In genomic region chr11:134223066-134223465, GRCh38 we compare ENCODE assay signal across 8 cellular contexts. TPM values are rescaled to one million over a fixed set of nuclear protein-coding genes. Genes with fewer than 3 reads are reported as not detected.
A peak's percentile ranks its signal among the peaks of the same experiment; 100 is the strongest.
DNase-seq lines count a peak whose midpoint lies in the region; ATAC-seq and TF ChIP-seq lines count a peak whose summit lies in the region.

No MANE protein-coding gene starts in this region.

- peak overlapping the region; percentile 94 to 97 (median 96) for H3K4me3 Mint-ChIP-seq in T-cell

- CTCF ChIA-PET in T-cell (lab: Charles Lee): interaction anchor here (0.5 to 1.8 kb wide), 3 partner anchors 10 to 82 kb away, joined by 3 to 5 read pairs (median 3); partner anchors contain the start of gene ACAD8 (in 1 of the 2)

- DNase-seq in NCI-H1417 (lab: John Stamatoyannopoulos, UW): peak; percentile 5 to 66 (median 47)
- DNase-seq in NCI-H1417 treated with DMSO at 0.1 percent for 48 hours (lab: John Stamatoyannopoulos, UW): no peak
- peak in 1 of 34 experiments; percentile 2 for DNase-seq in T-cell
- no peak for DNase-seq in foreskin fibroblast
- DNase-seq in stimulated activated CD8-positive, alpha-beta memory T cell treated with anti-CD3 and anti-CD28 coated beads, Interleukin-4, amount 100 ng/mL, for 48 hours: peak; percentile 35
- DNase-seq in HuH-7.5 (ENCODE audit: low spot score): no peak

- TF ChIP-seq CTCF in foreskin fibroblast (IDR thresholded peaks at IDR 0.05; ENCODE audit: low read depth, low read length): no peak

- H3K9me3 Mint-ChIP-seq in T-cell: no peaks in the 10 kb centered on the region

- ATAC-seq in T-cell (replicated peaks in 1 of 4): no peak
- no peak for ATAC-seq in GM18511 (IDR thresholded peaks at IDR 0.05; ENCODE audit: unreplicated experiment)
- no peak for ATAC-seq in GM19023 (IDR thresholded peaks at IDR 0.05; ENCODE audit: unreplicated experiment)

- peaks cover 25% of the 10 kb centered on the region for H3K36me3 Mint-ChIP-seq in T-cell

- peaks cover 0 to 1% of the 10 kb centered on the region in 2 donors for H3K27me3 Mint-ChIP-seq in T-cell

- POLR2A ChIA-PET in T-cell (lab: Charles Lee): interaction anchor here in 1 of 2 donors (2.0 kb wide), 1 partner anchor 31 kb away, joined by 9 read pairs; the partner anchor contains the start of gene ACAD8

- H3K4me3 ChIP-seq in foreskin fibroblast (ENCODE audit: low read depth in 1 of 2, low read length in 2 of 2): peak overlapping the region; percentile 92 to 97

- H3K4me1 Mint-ChIP-seq in T-cell: peaks cover 54 to 70% (median 65%) of the 10 kb centered on the region in 3 donors

- peak overlapping the region; percentile 77 to 83 for H3K27ac Mint-ChIP-seq in T-cell

RNA-seq across cellular contexts. Expression of gene NCAPD3, which starts 0.7 kb away (rescaled TPM):
- total RNA-seq in T-cell: 10 to 100 TPM; 33.7 to 41.9 (median 36.8) TPM

RNA-seq across cellular contexts. Expression of gene VPS26B, which starts 1.4 kb away (rescaled TPM):
- total RNA-seq in T-cell: 10 to 100 TPM; 60.3 to 65.1 (median 62.7) TPM

RNA-seq across cellular contexts. Expression of gene THYN1, which starts 30.1 kb away (rescaled TPM):
- total RNA-seq in T-cell: 10 to 100 TPM; 37.5 to 57.6 (median 55.5) TPM

RNA-seq across cellular contexts. Expression of gene ACAD8, which starts 30.3 kb away (rescaled TPM):
- total RNA-seq in T-cell: 10 to 100 TPM; 22.1 to 40.2 (median 38.2) TPM

RNA-seq across cellular contexts. Expression of gene GLB1L3, which starts 53.1 kb away (rescaled TPM):
- total RNA-seq in T-cell: 1 to 10 TPM; 1.3 to 2.8 (median 1.9) TPM

Comparison
In these comparisons a context has a peak if more than half of its experiments do, and no peak if none do; other contexts are left out.
1. DNase-seq: peak in NCI-H1417 (3 of 3) and stimulated activated CD8-positive, alpha-beta memory T cell treated with anti-CD3 and anti-CD28 coated beads, Interleukin-4, amount 100 ng/mL, for 48 hours (single experiment); none in NCI-H1417 treated with DMSO at 0.1 percent for 48 hours (single experiment), foreskin fibroblast (0 of 2) and HuH-7.5 (single experiment).